In the genomic region with DNA sequence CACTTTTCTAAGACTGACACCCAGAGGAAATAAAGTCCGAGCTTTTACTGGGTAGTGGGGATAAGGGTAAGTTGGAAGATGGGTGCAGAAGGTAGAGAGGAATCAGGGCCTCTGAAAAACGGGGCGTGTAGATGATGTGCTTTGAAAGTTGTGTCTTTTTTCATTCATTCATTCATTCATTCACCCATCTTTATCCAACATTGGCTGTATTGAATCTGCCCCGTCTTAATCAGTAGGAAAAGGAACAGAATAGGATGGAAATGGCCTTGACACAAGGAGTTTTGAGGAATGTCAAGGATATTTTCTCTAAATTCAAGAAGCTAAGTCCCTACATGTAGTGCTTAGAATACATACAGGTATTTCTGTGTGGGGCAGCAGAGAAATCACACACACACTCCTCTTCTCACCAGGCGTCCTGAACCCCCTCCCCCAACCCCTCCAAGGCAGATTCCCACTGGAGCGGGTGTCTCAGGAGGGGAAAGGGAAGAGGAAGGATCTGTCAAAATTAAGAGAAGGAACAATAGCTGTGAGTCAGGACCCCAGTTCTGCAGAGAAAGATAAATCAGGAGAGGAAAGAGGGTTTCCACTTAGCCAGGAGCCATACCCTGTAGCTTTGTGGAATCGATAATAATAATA, we compare ENCODE assay signal across 9 cellular contexts. TPM values are rescaled to one million over a fixed set of nuclear protein-coding genes. Genes with fewer than 3 reads are reported as not detected.
DNase-seq lines count a peak whose midpoint lies in the region; ATAC-seq and TF ChIP-seq lines count a peak whose summit lies in the region.
"Had no signal": no experiment of that assay in that cellular context is flagged by ENCODE, and none has a peak within 500 bp of the region (broad histone marks: within the 10 kb centered on the region; RNA-seq: fewer than 3 reads in every experiment).

No MANE protein-coding gene starts in this region.

- 29 to 31% methylated on average over 4 to 7 of the region's 7 CpGs for WGBS in gastroesophageal sphincter (ENCODE audit: low coverage in 1 of 2), 2 donors
- WGBS in prostate gland = 19% methylated on average over 7 of the region's 7 CpGs

- H3K4me3 ChIP-seq in gastroesophageal sphincter (peak overlapping the region; percentile 73 to 85), prostate gland (peak overlapping the region; percentile 41 to 43)

- H3K27ac ChIP-seq in gastroesophageal sphincter = peak overlapping the region in 3 of 4 donors; percentile 5 to 79 (median 73)
- no peak overlapping the region for H3K27ac ChIP-seq in prostate gland
- H3K27ac ChIP-seq: KMS-11 had no signal

- no peak for TF ChIP-seq POLR2A in gastroesophageal sphincter (IDR thresholded peaks at IDR 0.05)
- no peak for TF ChIP-seq POLR2A in prostate gland (IDR thresholded peaks at IDR 0.05)

- DNase-seq in WTC11 (ENCODE audit: low spot score) (no peak), prostate gland (ENCODE audit: low spot score) (no peak), medulla oblongata (ENCODE audit: extremely low spot score) (no peak), AG08395 (ENCODE audit: low spot score) (no peak)

- POLR2A ChIA-PET in WTC11 (lab: Charles Lee) = no interaction called here

- TF ChIP-seq EP300 in gastroesophageal sphincter (IDR thresholded peaks at IDR 0.05) = no peak

- H3K9ac ChIP-seq in ES-I3 (ENCODE audit: low read depth, low read length) = peak overlapping the region; percentile 50; the same call in 1 of the 2 replicates
- H3K9ac ChIP-seq: KMS-11 had no signal

- H3K4me1 ChIP-seq in ES-I3 (ENCODE audit: insufficient read depth, low read length) (peaks cover 10% of the 10 kb centered on the region), gastroesophageal sphincter (peaks cover 0 to 52% (median 6%) of the 10 kb centered on the region in 3 donors), prostate gland (replicated peaks) (no peaks in the 10 kb centered on the region)

- peaks cover 4% of the 10 kb centered on the region; the same call in 1 of the 2 replicates for H3K9me3 ChIP-seq in ES-I3 (ENCODE audit: control insufficient read depth, insufficient read depth, low read length)
- no peaks in the 10 kb centered on the region for H3K9me3 ChIP-seq in gastroesophageal sphincter
- no peaks in the 10 kb centered on the region for H3K9me3 ChIP-seq in prostate gland

- peak overlapping the region; percentile 72 for H3K4me3 Mint-ChIP-seq in WTC11

- H3K36me3 Mint-ChIP-seq in WTC11 = no peaks in the 10 kb centered on the region

- H3K27ac Mint-ChIP-seq in WTC11 = no peak overlapping the region

- peaks cover 9% of the 10 kb centered on the region for H3K27me3 ChIP-seq in gastroesophageal sphincter
- H3K27me3 ChIP-seq in prostate gland (replicated peaks; ENCODE audit: insufficient read depth) = no peaks in the 10 kb centered on the region

- H3K27me3 Mint-ChIP-seq in WTC11 (ENCODE audit: low read depth) = peaks cover 29% of the 10 kb centered on the region

- H3K4me1 Mint-ChIP-seq in WTC11 = peaks cover 15% of the 10 kb centered on the region

- TF ChIP-seq CTCF in WTC11 (IDR thresholded peaks at IDR 0.05) = no peak
- TF ChIP-seq CTCF in gastroesophageal sphincter (IDR thresholded peaks at IDR 0.05) = no peak
- TF ChIP-seq CTCF in prostate gland (IDR thresholded peaks at IDR 0.05) = no peak

- intact Hi-C loops in prostate gland (cut with DNase I) = no loop called here

- H3K36me3 ChIP-seq in ES-I3 (ENCODE audit: insufficient read depth, low read length) = no peaks in the 10 kb centered on the region
- no peaks in the 10 kb centered on the region for H3K36me3 ChIP-seq in gastroesophageal sphincter
- no peaks in the 10 kb centered on the region for H3K36me3 ChIP-seq in prostate gland

- ATAC-seq in WTC11 (no peak), gastroesophageal sphincter (no peak), HG03432 (IDR thresholded peaks at IDR 0.05; ENCODE audit: unreplicated experiment) (no peak), GM19351 (IDR thresholded peaks at IDR 0.05; ENCODE audit: unreplicated experiment) (no peak)

- CTCF ChIA-PET in WTC11 (lab: Charles Lee) = interaction anchor here (0.6 to 10.8 kb wide), 9 partner anchors 14 to 313 kb away, joined by 3 to 108 read pairs (median 6); a partner anchor contains a TSS

- H3K9me3 Mint-ChIP-seq in WTC11 = no peaks in the 10 kb centered on the region

TF ChIP-seq in WTC11, 78 proteins besides CTCF, POLR2A, EP300 and RAD21 (continues in another document):
- TF ChIP-seq ZNF232 (CRISPR knock-in tag; IDR thresholded peaks at IDR 0.05) (no peak), SP1 (CRISPR knock-in tag; conservative IDR thresholded peaks at IDR 0.05) (no peak), TCF7 (CRISPR knock-in tag; IDR thresholded peaks at IDR 0.05; ENCODE audit: low read depth) (no peak), KAT7 (CRISPR knock-in tag; IDR thresholded peaks at IDR 0.05; ENCODE audit: borderline replicate concordance) (no peak), FOXP1 (CRISPR knock-in tag; IDR thresholded peaks at IDR 0.05; ENCODE audit: borderline replicate concordance) (no peak), RELA (CRISPR knock-in tag; IDR thresholded peaks at IDR 0.05; ENCODE audit: borderline replicate concordance) (no peak), JUN (CRISPR knock-in tag; IDR thresholded peaks at IDR 0.05) (no peak)
- TF ChIP-seq, protein P1, sequence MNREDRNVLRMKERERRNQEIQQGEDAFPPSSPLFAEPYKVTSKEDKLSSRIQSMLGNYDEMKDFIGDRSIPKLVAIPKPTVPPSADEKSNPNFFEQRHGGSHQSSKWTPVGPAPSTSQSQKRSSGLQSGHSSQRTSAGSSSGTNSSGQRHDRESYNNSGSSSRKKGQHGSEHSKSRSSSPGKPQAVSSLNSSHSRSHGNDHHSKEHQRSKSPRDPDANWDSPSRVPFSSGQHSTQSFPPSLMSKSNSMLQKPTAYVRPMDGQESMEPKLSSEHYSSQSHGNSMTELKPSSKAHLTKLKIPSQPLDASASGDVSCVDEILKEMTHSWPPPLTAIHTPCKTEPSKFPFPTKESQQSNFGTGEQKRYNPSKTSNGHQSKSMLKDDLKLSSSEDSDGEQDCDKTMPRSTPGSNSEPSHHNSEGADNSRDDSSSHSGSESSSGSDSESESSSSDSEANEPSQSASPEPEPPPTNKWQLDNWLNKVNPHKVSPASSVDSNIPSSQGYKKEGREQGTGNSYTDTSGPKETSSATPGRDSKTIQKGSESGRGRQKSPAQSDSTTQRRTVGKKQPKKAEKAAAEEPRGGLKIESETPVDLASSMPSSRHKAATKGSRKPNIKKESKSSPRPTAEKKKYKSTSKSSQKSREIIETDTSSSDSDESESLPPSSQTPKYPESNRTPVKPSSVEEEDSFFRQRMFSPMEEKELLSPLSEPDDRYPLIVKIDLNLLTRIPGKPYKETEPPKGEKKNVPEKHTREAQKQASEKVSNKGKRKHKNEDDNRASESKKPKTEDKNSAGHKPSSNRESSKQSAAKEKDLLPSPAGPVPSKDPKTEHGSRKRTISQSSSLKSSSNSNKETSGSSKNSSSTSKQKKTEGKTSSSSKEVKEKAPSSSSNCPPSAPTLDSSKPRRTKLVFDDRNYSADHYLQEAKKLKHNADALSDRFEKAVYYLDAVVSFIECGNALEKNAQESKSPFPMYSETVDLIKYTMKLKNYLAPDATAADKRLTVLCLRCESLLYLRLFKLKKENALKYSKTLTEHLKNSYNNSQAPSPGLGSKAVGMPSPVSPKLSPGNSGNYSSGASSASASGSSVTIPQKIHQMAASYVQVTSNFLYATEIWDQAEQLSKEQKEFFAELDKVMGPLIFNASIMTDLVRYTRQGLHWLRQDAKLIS (CRISPR knock-in tag; IDR thresholded peaks at IDR 0.05; ENCODE audit: borderline replicate concordance) = no peak
- TF ChIP-seq, protein P2, sequence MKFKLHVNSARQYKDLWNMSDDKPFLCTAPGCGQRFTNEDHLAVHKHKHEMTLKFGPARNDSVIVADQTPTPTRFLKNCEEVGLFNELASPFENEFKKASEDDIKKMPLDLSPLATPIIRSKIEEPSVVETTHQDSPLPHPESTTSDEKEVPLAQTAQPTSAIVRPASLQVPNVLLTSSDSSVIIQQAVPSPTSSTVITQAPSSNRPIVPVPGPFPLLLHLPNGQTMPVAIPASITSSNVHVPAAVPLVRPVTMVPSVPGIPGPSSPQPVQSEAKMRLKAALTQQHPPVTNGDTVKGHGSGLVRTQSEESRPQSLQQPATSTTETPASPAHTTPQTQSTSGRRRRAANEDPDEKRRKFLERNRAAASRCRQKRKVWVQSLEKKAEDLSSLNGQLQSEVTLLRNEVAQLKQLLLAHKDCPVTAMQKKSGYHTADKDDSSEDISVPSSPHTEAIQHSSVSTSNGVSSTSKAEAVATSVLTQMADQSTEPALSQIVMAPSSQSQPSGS (CRISPR knock-in tag; IDR thresholded peaks at IDR 0.05; ENCODE audit: borderline replicate concordance, low read depth) = no peak
- TF ChIP-seq, protein P3, sequence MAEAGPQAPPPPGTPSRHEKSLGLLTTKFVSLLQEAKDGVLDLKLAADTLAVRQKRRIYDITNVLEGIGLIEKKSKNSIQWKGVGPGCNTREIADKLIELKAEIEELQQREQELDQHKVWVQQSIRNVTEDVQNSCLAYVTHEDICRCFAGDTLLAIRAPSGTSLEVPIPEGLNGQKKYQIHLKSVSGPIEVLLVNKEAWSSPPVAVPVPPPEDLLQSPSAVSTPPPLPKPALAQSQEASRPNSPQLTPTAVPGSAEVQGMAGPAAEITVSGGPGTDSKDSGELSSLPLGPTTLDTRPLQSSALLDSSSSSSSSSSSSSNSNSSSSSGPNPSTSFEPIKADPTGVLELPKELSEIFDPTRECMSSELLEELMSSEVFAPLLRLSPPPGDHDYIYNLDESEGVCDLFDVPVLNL (CRISPR knock-in tag; IDR thresholded peaks at IDR 0.05; ENCODE audit: borderline replicate concordance, low read depth) = no peak

RNA-seq across cellular contexts. Expression of a gene that starts 13.9 kb away (rescaled TPM):
- total RNA-seq in WTC11 (2021) = 14.8 to 15.5 TPM (median 15.0 TPM) in 3 replicates
- total RNA-seq in gastroesophageal sphincter = 10 to 100 TPM; 11.0 to 50.1 (median 17.4) TPM
- total RNA-seq in prostate gland = 1 to 10 TPM; 5.9 to 9.4 TPM

Comparison
In these comparisons a context has a peak if more than half of its experiments do, and no peak if none do; other contexts are left out.
1. H3K27ac ChIP-seq: peak in gastroesophageal sphincter (3 of 4); none in prostate gland (0 of 2).